Comparison of ENCODE assay signal across 11 cellular contexts in genomic region chr4:184477201-184477999, GRCh38. TPM values are rescaled to one million over a fixed set of nuclear protein-coding genes. Genes with fewer than 3 reads are reported as not detected.
DNase-seq lines count a peak whose midpoint lies in the region; ATAC-seq, FAIRE-seq and TF ChIP-seq lines count a peak whose summit lies in the region.
"Had no signal": no experiment of that assay in that cellular context is flagged by ENCODE, and none has a peak within 500 bp of the region (broad histone marks: within the 10 kb centered on the region; RNA-seq: fewer than 3 reads in every experiment).

No MANE protein-coding gene starts in this region.

- intact Hi-C loops in prostate gland (cut with DNase I), result loop anchor here (5.0 to 10.0 kb wide), 3 partner anchors 167 to 210 kb away; partner anchors contain the start of genes CASP3 and PRIMPOL

- TF ChIP-seq EP300 in gastroesophageal sphincter (IDR thresholded peaks at IDR 0.05), result no peak

- ATAC-seq in gastroesophageal sphincter (no peak), HG03439 (IDR thresholded peaks at IDR 0.05; ENCODE audit: unreplicated experiment) (no peak), HG02798 (IDR thresholded peaks at IDR 0.05; ENCODE audit: poor library complexity, unreplicated experiment) (no peak)

- H3K9me3 ChIP-seq in gastroesophageal sphincter (no peaks in the 10 kb centered on the region), skeletal muscle tissue (ENCODE audit: control insufficient read depth in 3 of 3, low read length in 3 of 3) (no peaks in the 10 kb centered on the region), prostate gland (no peaks in the 10 kb centered on the region)
- H3K9me3 ChIP-seq: adrenal gland, ovary had no signal

- WGBS in gastroesophageal sphincter (ENCODE audit: low coverage in 1 of 2), 2 donors, result 64 to 69% methylated on average over 7 to 9 of the region's 9 CpGs
- 52% methylated on average over 9 of the region's 9 CpGs for WGBS in prostate gland

- H3K4me1 ChIP-seq in gastroesophageal sphincter (peaks cover 0 to 27% (median 16%) of the 10 kb centered on the region in 3 donors), skeletal muscle tissue (ENCODE audit: control insufficient read depth in 3 of 3, insufficient read depth in 3 of 3, low read length in 3 of 3) (peaks cover 29 to 39% (median 29%) of the 10 kb centered on the region in 3 donors), prostate gland (replicated peaks) (no peaks in the 10 kb centered on the region)

- no peak for DNase-seq in GM12891 (ENCODE audit: insufficient read length, low spot score)
- DNase-seq in activated T-cell treated with anti-CD3 and anti-CD28 coated beads, Interleukin-2, amount 50 U/mL, for 48 hours, result peak; percentile 29 to 34
- DNase-seq in prostate gland (ENCODE audit: low spot score), result no peak
- no peak for DNase-seq in NCI-H2081 treated with DMSO at 0.1 percent for 48 hours (lab: John Stamatoyannopoulos, UW)
- DNase-seq: NCI-H2029, ovary had no signal

- no peaks in the 10 kb centered on the region for H3K36me3 ChIP-seq in gastroesophageal sphincter
- H3K36me3 ChIP-seq in skeletal muscle tissue (ENCODE audit: control insufficient read depth in 3 of 3, insufficient read depth in 3 of 3, low read length in 3 of 3), result peaks cover 0 to 6% (median 0%) of the 10 kb centered on the region in 3 donors
- H3K36me3 ChIP-seq in prostate gland, result no peaks in the 10 kb centered on the region
- H3K36me3 ChIP-seq: adrenal gland, ovary had no signal

- H3K27ac ChIP-seq in gastroesophageal sphincter (peak overlapping the region in 3 of 4 donors; percentile 48 to 97 (median 54)), skeletal muscle tissue (ENCODE audit: low read depth, low read length) (peak overlapping the region; percentile 33), prostate gland (no peak overlapping the region)

- no peak overlapping the region for H3K4me3 ChIP-seq in gastroesophageal sphincter
- H3K4me3 ChIP-seq in skeletal muscle tissue (ENCODE audit: low read length in 3 of 3), result no peak overlapping the region
- no peak overlapping the region for H3K4me3 ChIP-seq in prostate gland
- H3K4me3 ChIP-seq: adrenal gland, ovary had no signal

- peak; percentile 13 for FAIRE-seq in GM12891 (lab: Jason Lieb, UNC)

- TF ChIP-seq CTCF in gastroesophageal sphincter (IDR thresholded peaks at IDR 0.05) (no peak), prostate gland (IDR thresholded peaks at IDR 0.05) (no peak)

- H3K27me3 ChIP-seq in gastroesophageal sphincter (no peaks in the 10 kb centered on the region), skeletal muscle tissue (ENCODE audit: control insufficient read depth in 3 of 3, insufficient read depth in 3 of 3, low read length in 3 of 3) (no peaks in the 10 kb centered on the region), prostate gland (replicated peaks; ENCODE audit: insufficient read depth) (no peaks in the 10 kb centered on the region)
- H3K27me3 ChIP-seq: adrenal gland, ovary had no signal

- no peak overlapping the region for H3K9ac ChIP-seq in skeletal muscle tissue (ENCODE audit: low read depth in 1 of 3, low read length in 3 of 3)

- TF ChIP-seq POLR2A in GM12891 (IDR thresholded peaks at IDR 0.05; ENCODE audit: low read depth, low read length) (no peak), gastroesophageal sphincter (IDR thresholded peaks at IDR 0.05) (no peak), prostate gland (IDR thresholded peaks at IDR 0.05) (no peak)

TF ChIP-seq in GM12891, 5 proteins besides CTCF, POLR2A, EP300 and RAD21:
- TF ChIP-seq PAX5 (IDR thresholded peaks at IDR 0.05; ENCODE audit: insufficient read depth, low read length, severe bottlenecking), result no peak
- TF ChIP-seq POU2F2 (IDR thresholded peaks at IDR 0.05; ENCODE audit: low read depth, low read length), result no peak
- TF ChIP-seq TAF1 (IDR thresholded peaks at IDR 0.05; ENCODE audit: low read depth, low read length), result no peak
- TF ChIP-seq SPI1 (IDR thresholded peaks at IDR 0.05; ENCODE audit: low read depth, low read length), result no peak
- TF ChIP-seq POLR2AphosphoS5 (IDR thresholded peaks at IDR 0.05; ENCODE audit: low read depth, low read length), result no peak

RNA-seq across cellular contexts. Expression of gene IRF2, which starts 3.0 kb away (rescaled TPM):
- 53.8 TPM for polyA plus RNA-seq in GM12891 (2012; ENCODE audit: low read depth, missing spikeins)
- total RNA-seq in gastroesophageal sphincter (10 to 100 TPM; 34.1 to 41.7 (median 35.4) TPM), skeletal muscle tissue (18.8 TPM), prostate gland (10 to 100 TPM; 40.7 to 49.9 TPM)

Comparison
In these comparisons a context has a peak if more than half of its experiments do, and no peak if none do; other contexts are left out.
1. DNase-seq: peak in activated T-cell treated with anti-CD3 and anti-CD28 coated beads, Interleukin-2, amount 50 U/mL, for 48 hours (2 of 2); none in GM12891 (single experiment), prostate gland (single experiment) and NCI-H2081 treated with DMSO at 0.1 percent for 48 hours (single experiment).
2. H3K27ac ChIP-seq: peak in gastroesophageal sphincter (3 of 4) and skeletal muscle tissue (single experiment); none in prostate gland (0 of 2).